In genomic region chr2:129866391-129866790, GRCh38 we compare ENCODE assay signal across 7 cellular contexts.
"Had no signal": no experiment of that assay in that cellular context is flagged by ENCODE, and none has a peak within 500 bp of the region (broad histone marks: within the 10 kb centered on the region; RNA-seq: fewer than 3 reads in every experiment).

No MANE protein-coding gene starts in this region.

- H3K4me1 ChIP-seq: HAP-1 had no signal

- ATAC-seq: HCT116, K562 had no signal

- H3K27ac ChIP-seq: GM23248 had no signal

- H3K9me3 ChIP-seq: HAP-1 had no signal

- H3K4me3 ChIP-seq: GM23248, HAP-1, K562 had no signal

- H3K36me3 ChIP-seq: HAP-1 had no signal

- DNase-seq: GM23248, GOT3, H7, IMR-90 had no signal
